Comparison of ENCODE assay signal across 25 cellular contexts in the genomic region with DNA sequence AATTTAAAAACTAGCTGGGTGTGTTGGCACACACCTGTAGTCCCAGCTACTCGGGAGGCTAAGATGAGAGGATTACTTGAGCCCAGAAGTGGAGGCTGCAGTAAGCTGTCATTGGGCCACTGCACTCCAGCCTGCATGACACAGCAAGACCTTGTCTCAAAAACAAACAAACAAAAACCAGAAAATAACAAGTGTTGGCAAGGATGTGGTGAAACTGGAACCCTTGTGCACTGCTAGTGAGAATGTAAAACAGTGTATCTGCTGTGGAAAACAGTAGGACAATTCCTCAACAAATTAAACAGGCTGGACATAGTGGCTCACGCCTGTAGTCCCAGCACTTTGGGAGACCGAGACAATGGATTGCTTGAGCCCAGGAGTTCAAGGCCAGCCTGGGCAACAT. TPM values are rescaled to one million over a fixed set of nuclear protein-coding genes. Genes with fewer than 3 reads are reported as not detected.
"Had no signal": no experiment of that assay in that cellular context is flagged by ENCODE, and none has a peak within 500 bp of the region (broad histone marks: within the 10 kb centered on the region; RNA-seq: fewer than 3 reads in every experiment).

No MANE protein-coding gene starts in this region.

- H3K9me3 Mint-ChIP-seq: effector memory CD8-positive, alpha-beta T cell had no signal

- H3K4me3 Mint-ChIP-seq: dendritic cell treated with granulocyte-macrophage colony-stimulating factor and Interleukin-4, amounts not matched to agents 40 ng/mL and 50 ng/mL, for 4 days; effector memory CD8-positive, alpha-beta T cell; endodermal cell; memory B cell had no signal

- ATAC-seq: effector memory CD8-positive, alpha-beta T cell; esophagus mucosa; gastrocnemius medialis; heart right ventricle; left cardiac atrium; left lung; left ventricle myocardium superior had no signal

- H3K27me3 Mint-ChIP-seq: dendritic cell treated with granulocyte-macrophage colony-stimulating factor and Interleukin-4, amounts not matched to agents 40 ng/mL and 50 ng/mL, for 4 days; effector memory CD8-positive, alpha-beta T cell; memory B cell had no signal

- DNase-seq: colonic mucosa; cortex of kidney; effector CD8-positive, alpha-beta T cell; effector memory CD8-positive, alpha-beta T cell; endodermal cell; erythroblast; esophagus squamous epithelium; foreskin fibroblast; foreskin melanocyte; gastrocnemius medialis; glutamatergic neuron; head of caudate nucleus; heart right ventricle; hippocampal formation; left cardiac atrium; left lung; left ventricle myocardium superior; mammary epithelial cell; mesendoderm; midbrain had no signal

- H3K27ac Mint-ChIP-seq: dendritic cell treated with granulocyte-macrophage colony-stimulating factor and Interleukin-4, amounts not matched to agents 40 ng/mL and 50 ng/mL, for 4 days; effector memory CD8-positive, alpha-beta T cell; endodermal cell; memory B cell had no signal

RNA-seq across cellular contexts. Expression of a gene that starts 29.8 kb away (rescaled TPM):
- total RNA-seq: dermis microvascular lymphatic vessel endothelial cell, endodermal cell, esophagus mucosa, gastrocnemius medialis, mononuclear cell had no signal
